Comparison of ENCODE assay signal across 9 cellular contexts in genomic region chr21:25578070-25578961, GRCh38. TPM values are rescaled to one million over a fixed set of nuclear protein-coding genes. Genes with fewer than 3 reads are reported as not detected.
DNase-seq lines count a peak whose midpoint lies in the region; ATAC-seq and TF ChIP-seq lines count a peak whose summit lies in the region.
"Had no signal": no experiment of that assay in that cellular context is flagged by ENCODE, and none has a peak within 500 bp of the region (broad histone marks: within the 10 kb centered on the region; RNA-seq: fewer than 3 reads in every experiment).

No MANE protein-coding gene starts in this region.

- intact Hi-C loops in PC-3 (cut with micrococcal nuclease): no loop called here

- no peak overlapping the region for H3K9ac ChIP-seq in PC-3 (ENCODE audit: low read length)

- TF ChIP-seq CTCF in PC-3 (conservative IDR thresholded peaks at IDR 0.05; ENCODE audit: low read depth, low read length): no peak

- H3K27me3 ChIP-seq in PC-3 (ENCODE audit: low read length): no peaks in the 10 kb centered on the region

- POLR2A ChIA-PET in PC-3 (lab: Charles Lee; ENCODE audit: unreplicated experiment): no interaction called here

- no peaks in the 10 kb centered on the region for H3K79me2 ChIP-seq in PC-3 (ENCODE audit: low read length)

- peaks cover 2% of the 10 kb centered on the region for H3F3A ChIP-seq in PC-3 (ENCODE audit: low read length, unreplicated experiment)

- no peak overlapping the region for H2AFZ ChIP-seq in PC-3 (ENCODE audit: low read length)

- peaks cover 19 to 41% of the 10 kb centered on the region in 2 donors for H3K36me3 Mint-ChIP-seq in activated naive CD4-positive, alpha-beta T cell treated with anti-CD3 and anti-CD28 coated beads, Interleukin-2, amount 50 U/mL, for 72 hours

- peak; percentile 41 for DNase-seq in GF-D8 (lab: John Stamatoyannopoulos, UW)
- no peak for DNase-seq in activated naive CD4-positive, alpha-beta T cell treated with anti-CD3 and anti-CD28 coated beads, Interleukin-2, amount 50 U/mL, for 72 hours (ENCODE audit: low spot score in 2 of 2)
- no peak for DNase-seq in RPMI8226
- DNase-seq in NCI-H2029 treated with DMSO at 0.1 percent for 48 hours (lab: John Stamatoyannopoulos, UW): no peak
- no peak for DNase-seq in PC-3
- DNase-seq in HT-29 (ENCODE audit: low spot score): no peak

- peaks cover 40% of the 10 kb centered on the region for H3K4me1 ChIP-seq in PC-3 (ENCODE audit: insufficient read depth, low read length)

- H3K9me2 ChIP-seq in PC-3 (replicated peaks; ENCODE audit: low read length): no peaks in the 10 kb centered on the region

- no peaks in the 10 kb centered on the region for H3K9me3 Mint-ChIP-seq in activated naive CD4-positive, alpha-beta T cell treated with anti-CD3 and anti-CD28 coated beads, Interleukin-2, amount 50 U/mL, for 72 hours

- no peaks in the 10 kb centered on the region for H4K20me1 ChIP-seq in PC-3 (ENCODE audit: low read length)

- CTCF ChIA-PET in PC-3 (lab: Charles Lee): no interaction called here

- peaks cover 8% of the 10 kb centered on the region for H3K36me3 ChIP-seq in PC-3 (ENCODE audit: low read depth, low read length)

- H3K9me3 ChIP-seq in PC-3 (ENCODE audit: low read length): no peaks in the 10 kb centered on the region

- H3K4me3 ChIP-seq in PC-3 (ENCODE audit: low read length): no peak overlapping the region
- H3K4me3 ChIP-seq: lung had no signal

- H3K4me2 ChIP-seq in PC-3 (ENCODE audit: low read length): no peak overlapping the region

- BruUV-seq in PC-3 (replicated peaks; lab: Mats Ljungman, UMichigan): no TSS peak

- H3K27ac Mint-ChIP-seq in activated naive CD4-positive, alpha-beta T cell treated with anti-CD3 and anti-CD28 coated beads, Interleukin-2, amount 50 U/mL, for 72 hours: peak overlapping the region; percentile 85 to 90

- no peak overlapping the region for H3K27ac ChIP-seq in PC-3 (ENCODE audit: low read length)

- ATAC-seq in GM19395 (IDR thresholded peaks at IDR 0.05; ENCODE audit: unreplicated experiment): peak; percentile 26
- ATAC-seq in HG03139 (IDR thresholded peaks at IDR 0.05; ENCODE audit: unreplicated experiment): peak; percentile 24
- ATAC-seq in activated naive CD4-positive, alpha-beta T cell treated with anti-CD3 and anti-CD28 coated beads, Interleukin-2, amount 50 U/mL, for 72 hours: peak; percentile 43 to 44
- no peak for ATAC-seq in PC-3

RNA-seq across cellular contexts. Expression of gene MRPL39, which starts 29.0 kb away (rescaled TPM):
- 10 to 100 TPM; 43.0 to 66.3 TPM for total RNA-seq in activated naive CD4-positive, alpha-beta T cell treated with anti-CD3 and anti-CD28 coated beads, Interleukin-2, amount 50 U/mL, for 72 hours
- total RNA-seq in PC-3 (2014; rRNA removed): 62.0 and 107 TPM in 2 replicates
- 18.6 and 21.3 TPM in 2 replicates for total RNA-seq in HT-29 (2014; rRNA removed; shearing (Covaris generic))
